1 cellular context compared by ENCODE assay signal in the genomic region with DNA sequence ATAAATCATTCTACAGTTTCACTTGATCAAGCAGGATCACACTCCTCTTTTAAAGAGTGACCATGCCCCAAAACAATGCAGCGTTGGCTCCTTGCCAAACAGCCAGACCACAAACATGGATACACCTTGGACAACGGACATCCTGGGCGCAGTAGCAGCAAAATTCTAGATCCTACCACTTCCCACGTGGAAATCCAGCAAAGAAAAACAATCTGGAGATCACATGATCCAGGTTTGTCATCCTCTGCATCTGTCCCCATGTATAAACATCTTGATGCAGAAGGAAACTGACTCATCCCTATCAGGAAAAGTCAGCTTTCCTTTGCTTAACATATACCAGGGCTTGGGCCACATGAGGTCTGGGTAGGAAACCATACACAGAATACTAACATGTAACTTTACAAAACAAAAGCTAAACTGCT.
TF ChIP-seq lines count a peak whose summit lies in the region.

No MANE protein-coding gene starts in this region.

TF ChIP-seq in HepG2, 621 proteins besides CTCF, POLR2A, EP300 and RAD21:
- TF ChIP-seq, protein P1, sequence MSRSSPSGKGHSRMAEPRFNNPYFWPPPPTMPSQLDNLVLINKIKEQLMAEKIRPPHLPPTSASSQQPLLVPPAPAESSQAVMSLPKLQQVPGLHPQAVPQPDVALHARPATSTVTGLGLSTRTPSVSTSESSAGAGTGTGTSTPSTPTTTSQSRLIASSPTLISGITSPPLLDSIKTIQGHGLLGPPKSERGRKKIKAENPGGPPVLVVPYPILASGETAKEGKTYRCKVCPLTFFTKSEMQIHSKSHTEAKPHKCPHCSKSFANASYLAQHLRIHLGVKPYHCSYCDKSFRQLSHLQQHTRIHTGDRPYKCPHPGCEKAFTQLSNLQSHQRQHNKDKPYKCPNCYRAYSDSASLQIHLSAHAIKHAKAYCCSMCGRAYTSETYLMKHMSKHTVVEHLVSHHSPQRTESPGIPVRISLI (CRISPR knock-in tag; IDR thresholded peaks at IDR 0.05; ENCODE audit: borderline replicate concordance): no peak
- no peak for TF ChIP-seq NR1H2 (CRISPR knock-in tag; IDR thresholded peaks at IDR 0.05; ENCODE audit: borderline replicate concordance, low read depth)
- no peak for TF ChIP-seq ZNF451 (CRISPR knock-in tag; IDR thresholded peaks at IDR 0.05)
- TF ChIP-seq EZH2 (conservative IDR thresholded peaks at IDR 0.05; ENCODE audit: low read depth, low read length): no peak
- TF ChIP-seq, protein P2, sequence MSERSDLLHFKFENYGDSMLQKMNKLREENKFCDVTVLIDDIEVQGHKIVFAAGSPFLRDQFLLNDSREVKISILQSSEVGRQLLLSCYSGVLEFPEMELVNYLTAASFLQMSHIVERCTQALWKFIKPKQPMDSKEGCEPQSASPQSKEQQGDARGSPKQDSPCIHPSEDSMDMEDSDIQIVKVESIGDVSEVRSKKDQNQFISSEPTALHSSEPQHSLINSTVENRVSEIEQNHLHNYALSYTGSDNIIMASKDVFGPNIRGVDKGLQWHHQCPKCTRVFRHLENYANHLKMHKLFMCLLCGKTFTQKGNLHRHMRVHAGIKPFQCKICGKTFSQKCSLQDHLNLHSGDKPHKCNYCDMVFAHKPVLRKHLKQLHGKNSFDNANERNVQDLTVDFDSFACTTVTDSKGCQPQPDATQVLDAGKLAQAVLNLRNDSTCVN (CRISPR knock-in tag; IDR thresholded peaks at IDR 0.05; ENCODE audit: borderline replicate concordance): no peak
- no peak for TF ChIP-seq BCL6 (CRISPR knock-in tag; IDR thresholded peaks at IDR 0.05)
- TF ChIP-seq MEIS2 (CRISPR knock-in tag; IDR thresholded peaks at IDR 0.05): no peak
- no peak for TF ChIP-seq HCFC1 (IDR thresholded peaks at IDR 0.05; ENCODE audit: low read depth, low read length)
- TF ChIP-seq EED (CRISPR knock-in tag; IDR thresholded peaks at IDR 0.05): no peak
- TF ChIP-seq ZNF354B (CRISPR knock-in tag; IDR thresholded peaks at IDR 0.05): no peak
